In genomic region chr7:138665249-138665648, GRCh38 we compare ENCODE assay signal across 16 cellular contexts. TPM values are rescaled to one million over a fixed set of nuclear protein-coding genes. Genes with fewer than 3 reads are reported as not detected.
DNase-seq lines count a peak whose midpoint lies in the region; ATAC-seq and TF ChIP-seq lines count a peak whose summit lies in the region.
"Had no signal": no experiment of that assay in that cellular context is flagged by ENCODE, and none has a peak within 500 bp of the region (broad histone marks: within the 10 kb centered on the region; RNA-seq: fewer than 3 reads in every experiment).

No MANE protein-coding gene starts in this region.

- no peaks in the 10 kb centered on the region for H3K79me2 ChIP-seq in GM23338 (replicated peaks; ENCODE audit: insufficient read depth)
- H3K79me2 ChIP-seq in GM23248 (ENCODE audit: insufficient read depth): no peaks in the 10 kb centered on the region

- H3K36me3 ChIP-seq in GM23338 (ENCODE audit: insufficient read depth) (no peaks in the 10 kb centered on the region), HUES6 (ENCODE audit: control insufficient read depth, insufficient read depth, low read length) (no peaks in the 10 kb centered on the region), suprapubic skin (no peaks in the 10 kb centered on the region), GM23248 (ENCODE audit: low read depth) (no peaks in the 10 kb centered on the region)
- H3K36me3 ChIP-seq: BLaER1 had no signal

- peaks cover 66% of the 10 kb centered on the region for H3K4me1 ChIP-seq in GM23338 (ENCODE audit: insufficient read depth)
- peaks cover 42% of the 10 kb centered on the region for H3K4me1 ChIP-seq in HUES6 (ENCODE audit: control insufficient read depth, insufficient read depth, low read length)
- peaks cover 8% of the 10 kb centered on the region for H3K4me1 ChIP-seq in suprapubic skin
- H3K4me1 ChIP-seq in GM23248 (ENCODE audit: insufficient read depth): no peaks in the 10 kb centered on the region

- DNase-seq in GM23338 (ENCODE audit: low spot score) (no peak), suprapubic skin (ENCODE audit: low spot score in 2 of 2) (no peak), natural killer cell (no peak), GM23248 (no peak)
- DNase-seq in central memory CD8-positive, alpha-beta T cell (ENCODE audit: low spot score in 2 of 2): no peak
- DNase-seq: activated CD4-positive, alpha-beta T cell treated with anti-CD3 and anti-CD28 coated beads for 48 hours; DMS79 treated with DMSO at 0.1 percent for 48 hours; NCI-H187 treated with DMSO at 0.1 percent for 48 hours; NCI-H69; stimulated activated CD4-positive, alpha-beta T cell treated with anti-CD3 and anti-CD28 coated beads, Interleukin-2, amount 100 ng/mL, for 24 hours; T-cell had no signal

- H3K4me1 Mint-ChIP-seq in GM23338: peaks cover 64% of the 10 kb centered on the region
- H3K4me1 Mint-ChIP-seq in central memory CD8-positive, alpha-beta T cell: no peaks in the 10 kb centered on the region
- peaks cover 27% of the 10 kb centered on the region for H3K4me1 Mint-ChIP-seq in nephron
- H3K4me1 Mint-ChIP-seq in natural killer cell: peaks cover 0 to 15% of the 10 kb centered on the region in 2 donors

- H3K36me3 Mint-ChIP-seq in GM23338 (ENCODE audit: low read depth): peaks cover 21% of the 10 kb centered on the region
- peaks cover 3% of the 10 kb centered on the region for H3K36me3 Mint-ChIP-seq in central memory CD8-positive, alpha-beta T cell (ENCODE audit: insufficient read depth)
- peaks cover 5% of the 10 kb centered on the region for H3K36me3 Mint-ChIP-seq in nephron (ENCODE audit: low read depth)
- no peaks in the 10 kb centered on the region for H3K36me3 Mint-ChIP-seq in natural killer cell
- H3K36me3 Mint-ChIP-seq: T-cell had no signal

- H3K9me3 Mint-ChIP-seq in GM23338 (peaks cover 20% of the 10 kb centered on the region), nephron (peaks cover 4% of the 10 kb centered on the region), natural killer cell (no peaks in the 10 kb centered on the region)
- no peaks in the 10 kb centered on the region for H3K9me3 Mint-ChIP-seq in central memory CD8-positive, alpha-beta T cell
- H3K9me3 Mint-ChIP-seq: T-cell had no signal

- in situ Hi-C loops in GM23248 (cut with MboI): no loop called here

- no peaks in the 10 kb centered on the region; the same call in 1 of the 2 replicates for H3F3A ChIP-seq in GM23338 (replicated peaks; ENCODE audit: low read depth)
- no peaks in the 10 kb centered on the region for H3F3A ChIP-seq in GM23248 (ENCODE audit: insufficient read depth)

- H3K27ac Mint-ChIP-seq in GM23338: no peak overlapping the region
- no peak overlapping the region for H3K27ac Mint-ChIP-seq in central memory CD8-positive, alpha-beta T cell (ENCODE audit: low read depth)
- H3K27ac Mint-ChIP-seq in nephron: peak overlapping the region; percentile 23 to 73 (median 60)
- no peak overlapping the region for H3K27ac Mint-ChIP-seq in natural killer cell
- H3K27ac Mint-ChIP-seq: T-cell had no signal

- ATAC-seq in GM23338 (peak; percentile 5; the same call in 1 of the 3 replicates), natural killer cell (no peak), GM18907 (IDR thresholded peaks at IDR 0.05; ENCODE audit: unreplicated experiment) (no peak)
- no peak for ATAC-seq in central memory CD8-positive, alpha-beta T cell (replicated peaks; ENCODE audit: extremely low read depth, poor library complexity, severe bottlenecking)
- ATAC-seq: T-cell had no signal

- intact Hi-C loops in natural killer cell (cut with micrococcal nuclease): loop anchor here (10.0 kb wide), 1 partner anchor 60 kb away; no protein-coding TSS in a partner anchor

- H3K4me3 ChIP-seq in GM23338: peak overlapping the region; percentile 41; the same call in 1 of the 2 replicates
- H3K4me3 ChIP-seq in HUES6 (ENCODE audit: low read depth, low read length): peak overlapping the region; percentile 26; the same call in 1 of the 2 replicates
- H3K4me3 ChIP-seq in suprapubic skin: no peak overlapping the region
- no peak overlapping the region for H3K4me3 ChIP-seq in GM23248

- no peak for TF ChIP-seq POLR2A in suprapubic skin (IDR thresholded peaks at IDR 0.05)

- H3K9ac ChIP-seq in HUES6 (ENCODE audit: low read length): no peak overlapping the region
- no peak overlapping the region for H3K9ac ChIP-seq in GM23248

- H3K27me3 Mint-ChIP-seq in GM23338 (ENCODE audit: insufficient read depth, low read depth, poor library complexity) (peaks cover 11% of the 10 kb centered on the region), nephron (ENCODE audit: low read depth) (no peaks in the 10 kb centered on the region), natural killer cell (ENCODE audit: low read depth in 2 of 2) (peaks cover 36 to 51% of the 10 kb centered on the region in 2 donors)
- H3K27me3 Mint-ChIP-seq in central memory CD8-positive, alpha-beta T cell: peaks cover 92% of the 10 kb centered on the region

- H4K20me1 ChIP-seq in GM23338 (replicated peaks; ENCODE audit: insufficient read depth): no peaks in the 10 kb centered on the region
- no peaks in the 10 kb centered on the region for H4K20me1 ChIP-seq in GM23248 (ENCODE audit: insufficient read depth)
- H4K20me1 ChIP-seq: BLaER1 had no signal

- H3K4me2 ChIP-seq in GM23338 (peak overlapping the region; percentile 70), GM23248 (ENCODE audit: unreplicated experiment) (no peak overlapping the region)

- H3K9me3 ChIP-seq in HUES6 (ENCODE audit: control insufficient read depth, insufficient read depth, low read depth, low read length) (peaks cover 7% of the 10 kb centered on the region; the same call in 1 of the 2 replicates), suprapubic skin (peaks cover 3% of the 10 kb centered on the region), GM23248 (ENCODE audit: low read depth) (no peaks in the 10 kb centered on the region)

- H3K27me3 ChIP-seq in GM23338 (ENCODE audit: insufficient read depth) (no peaks in the 10 kb centered on the region), HUES6 (ENCODE audit: control insufficient read depth, insufficient read depth, low read length) (no peaks in the 10 kb centered on the region), suprapubic skin (peaks cover 5% of the 10 kb centered on the region), GM23248 (replicated peaks; ENCODE audit: insufficient read depth) (peaks cover 21% of the 10 kb centered on the region)
- H3K27me3 ChIP-seq: BLaER1 had no signal

- WGBS in suprapubic skin: 50% methylated on average over 4 of the region's 4 CpGs
- 40 to 47% methylated on average over 4 of the region's 4 CpGs for WGBS in GM23248 (ENCODE audit: low coverage in 1 of 2, low lambda C conversion rate in 2 of 2, missing lambda C conversion rate in 2 of 2), 2 experiments

- no peak overlapping the region for H3K27ac ChIP-seq in GM23338 (ENCODE audit: low read depth)
- no peak overlapping the region for H3K27ac ChIP-seq in HUES6 (ENCODE audit: low read depth, low read length)
- no peak overlapping the region for H3K27ac ChIP-seq in suprapubic skin
- no peak overlapping the region for H3K27ac ChIP-seq in GM23248
- H3K27ac ChIP-seq: BLaER1, RWPE1 had no signal

- H2AFZ ChIP-seq in GM23338 (peak overlapping the region; percentile 48; the same call in 1 of the 2 replicates), GM23248 (no peak overlapping the region)

- TF ChIP-seq CTCF in GM23338 (conservative IDR thresholded peaks at IDR 0.05; ENCODE audit: low read depth in 2 of 2) (no peak), nephron (IDR thresholded peaks at IDR 0.05; ENCODE audit: unreplicated experiment in 3 of 3) (no peak), suprapubic skin (IDR thresholded peaks at IDR 0.05) (no peak), natural killer cell (IDR thresholded peaks at IDR 0.05) (no peak)

- no peak for TF ChIP-seq EP300 in suprapubic skin (IDR thresholded peaks at IDR 0.05)

- H3K9me2 ChIP-seq in GM23338 (ENCODE audit: insufficient read depth) (no peaks in the 10 kb centered on the region), GM23248 (ENCODE audit: insufficient read depth) (no peaks in the 10 kb centered on the region)

- H3K4me3 Mint-ChIP-seq in GM23338 (peak overlapping the region; percentile 68), nephron (peak overlapping the region; percentile 65 to 78 (median 77)), natural killer cell (no peak overlapping the region)
- H3K4me3 Mint-ChIP-seq in central memory CD8-positive, alpha-beta T cell: peak overlapping the region; percentile 60

TF ChIP-seq in GM23338, 12 proteins besides CTCF, POLR2A, EP300 and RAD21 (continues in another document):
- TF ChIP-seq NANOG (IDR thresholded peaks at IDR 0.05; ENCODE audit: borderline replicate concordance) (no peak), ETS1 (IDR thresholded peaks at IDR 0.05) (no peak), ZNF331 (CRISPR knock-in tag; IDR thresholded peaks at IDR 0.05; ENCODE audit: low read depth) (no peak), ZNF114 (CRISPR knock-in tag; IDR thresholded peaks at IDR 0.05) (no peak)

RNA-seq across cellular contexts. Expression of gene SVOPL, which starts 35.9 kb away (rescaled TPM):
- total RNA-seq in GM23338 (2014; rRNA removed; shearing (Covaris generic)): 0.70 and 1.4 TPM in 2 replicates
- 2.1 and 2.6 TPM in 2 replicates for polyA plus RNA-seq in GM23338 (2016; fragmentation: Nextera tagmentation; extraction: Ambion mirVana)
- total RNA-seq in suprapubic skin: 1 to 10 TPM in 1 of 4 donors, under 1 TPM in 2, not detected in 1; 0.19 to 1.9 (median 0.86) TPM
- total RNA-seq in natural killer cell: not detected
- total RNA-seq in GM23248 (2014; rRNA removed; shearing (Covaris generic)): not detected in 2 replicates
- not detected in 2 replicates for polyA plus RNA-seq in GM23248 (2016; fragmentation: Nextera tagmentation; extraction: Ambion mirVana)

Comparison
In these comparisons a context has a peak if more than half of its experiments do, and no peak if none do; other contexts are left out.
1. H3K4me3 ChIP-seq: peak in GM23338 (single experiment) and HUES6 (single experiment); none in suprapubic skin (single experiment) and GM23248 (single experiment).
2. H3K27ac Mint-ChIP-seq: peak in nephron (3 of 3); none in GM23338 (single experiment), central memory CD8-positive, alpha-beta T cell (single experiment) and natural killer cell (0 of 2).